In genomic region chr15:92617197-92618037, GRCh38 we compare ENCODE assay signal across 9 cellular contexts. TPM values are rescaled to one million over a fixed set of nuclear protein-coding genes. Genes with fewer than 3 reads are reported as not detected.
DNase-seq lines count a peak whose midpoint lies in the region; ATAC-seq and TF ChIP-seq lines count a peak whose summit lies in the region.
"Had no signal": no experiment of that assay in that cellular context is flagged by ENCODE, and none has a peak within 500 bp of the region (broad histone marks: within the 10 kb centered on the region; RNA-seq: fewer than 3 reads in every experiment).

No MANE protein-coding gene starts in this region.

- POLR2A ChIA-PET in CD8-positive, alpha-beta T cell (lab: Charles Lee): no interaction called here

- no peak overlapping the region for H3K4me3 Mint-ChIP-seq in CD8-positive, alpha-beta T cell

- ATAC-seq in activated CD4-positive, CD25-positive, alpha-beta regulatory T cell treated with anti-CD3 and anti-CD28 coated beads, Interleukin-2, amount 50 U/mL, for 24 hours: no peak
- ATAC-seq in CD8-positive, alpha-beta T cell: no peak
- ATAC-seq in GM21576 (IDR thresholded peaks at IDR 0.05; ENCODE audit: unreplicated experiment) (no peak), HG03139 (IDR thresholded peaks at IDR 0.05; ENCODE audit: unreplicated experiment) (no peak)

- H3K4me1 ChIP-seq in CD8-positive, alpha-beta T cell (ENCODE audit: insufficient read depth, low read length): no peaks in the 10 kb centered on the region

- no peaks in the 10 kb centered on the region for H3K27me3 Mint-ChIP-seq in CD8-positive, alpha-beta T cell (ENCODE audit: low read depth)

- H3K27ac ChIP-seq in CD8-positive, alpha-beta T cell (ENCODE audit: low read depth, low read length): no peak overlapping the region

- H3K9me3 ChIP-seq in CD8-positive, alpha-beta T cell (ENCODE audit: low read length): no peaks in the 10 kb centered on the region

- no peaks in the 10 kb centered on the region for H3K9me3 Mint-ChIP-seq in CD8-positive, alpha-beta T cell

- CTCF ChIA-PET in CD8-positive, alpha-beta T cell (lab: Charles Lee): interaction anchor here (0.5 kb wide), 1 partner anchor 348 kb away, joined by 3 read pairs; no protein-coding TSS in a partner anchor

- no peak overlapping the region for H3K4me3 ChIP-seq in epithelial cell of proximal tubule (ENCODE audit: low read depth, low read length)
- H3K4me3 ChIP-seq in CD8-positive, alpha-beta T cell (ENCODE audit: low read depth, low read length): no peak overlapping the region

- intact Hi-C loops in CD8-positive, alpha-beta T cell (cut with DNase I, micrococcal nuclease): no loop called here

- TF ChIP-seq CTCF in epithelial cell of proximal tubule (conservative IDR thresholded peaks at IDR 0.05; ENCODE audit: low read depth, low read length): no peak
- no peak for TF ChIP-seq CTCF in CD8-positive, alpha-beta T cell (IDR thresholded peaks at IDR 0.05)

- H3K27ac Mint-ChIP-seq in CD8-positive, alpha-beta T cell: no peak overlapping the region

- H3K27me3 ChIP-seq in CD8-positive, alpha-beta T cell (ENCODE audit: insufficient read depth, low read length): no peaks in the 10 kb centered on the region

- no peaks in the 10 kb centered on the region for H3K36me3 Mint-ChIP-seq in CD8-positive, alpha-beta T cell

- H3K4me1 Mint-ChIP-seq in CD8-positive, alpha-beta T cell (ENCODE audit: low read depth): no peaks in the 10 kb centered on the region

- DNase-seq in DMS 273 treated with DMSO at 0.1 percent for 48 hours (lab: John Stamatoyannopoulos, UW) (peak; percentile 16), NCI-H2196 treated with DMSO at 0.1 percent for 48 hours (lab: John Stamatoyannopoulos, UW; ENCODE audit: unreplicated experiment) (peak; percentile 46), epithelial cell of proximal tubule (ENCODE audit: low read depth) (peak; percentile 9), non-pigmented ciliary epithelial cell (ENCODE audit: low read depth) (peak; percentile 50)
- no peak for DNase-seq in CD8-positive, alpha-beta T cell
- DNase-seq: hypothalamus had no signal

- no peaks in the 10 kb centered on the region for H3K36me3 ChIP-seq in CD8-positive, alpha-beta T cell (ENCODE audit: insufficient read depth, low read length)

RNA-seq across cellular contexts. Expression of gene FAM174B, which starts 38.2 kb away (rescaled TPM):
- 9.3 and 9.6 TPM in 2 replicates for total RNA-seq in epithelial cell of proximal tubule
- 1 to 10 TPM; 1.4 to 1.8 TPM for total RNA-seq in CD8-positive, alpha-beta T cell

Comparison
In these comparisons a context has a peak if more than half of its experiments do, and no peak if none do; other contexts are left out.
1. DNase-seq: peak in DMS 273 treated with DMSO at 0.1 percent for 48 hours (single experiment), NCI-H2196 treated with DMSO at 0.1 percent for 48 hours (single experiment), epithelial cell of proximal tubule (single experiment) and non-pigmented ciliary epithelial cell (single experiment); none in CD8-positive, alpha-beta T cell (0 of 7).